In the genomic region with DNA sequence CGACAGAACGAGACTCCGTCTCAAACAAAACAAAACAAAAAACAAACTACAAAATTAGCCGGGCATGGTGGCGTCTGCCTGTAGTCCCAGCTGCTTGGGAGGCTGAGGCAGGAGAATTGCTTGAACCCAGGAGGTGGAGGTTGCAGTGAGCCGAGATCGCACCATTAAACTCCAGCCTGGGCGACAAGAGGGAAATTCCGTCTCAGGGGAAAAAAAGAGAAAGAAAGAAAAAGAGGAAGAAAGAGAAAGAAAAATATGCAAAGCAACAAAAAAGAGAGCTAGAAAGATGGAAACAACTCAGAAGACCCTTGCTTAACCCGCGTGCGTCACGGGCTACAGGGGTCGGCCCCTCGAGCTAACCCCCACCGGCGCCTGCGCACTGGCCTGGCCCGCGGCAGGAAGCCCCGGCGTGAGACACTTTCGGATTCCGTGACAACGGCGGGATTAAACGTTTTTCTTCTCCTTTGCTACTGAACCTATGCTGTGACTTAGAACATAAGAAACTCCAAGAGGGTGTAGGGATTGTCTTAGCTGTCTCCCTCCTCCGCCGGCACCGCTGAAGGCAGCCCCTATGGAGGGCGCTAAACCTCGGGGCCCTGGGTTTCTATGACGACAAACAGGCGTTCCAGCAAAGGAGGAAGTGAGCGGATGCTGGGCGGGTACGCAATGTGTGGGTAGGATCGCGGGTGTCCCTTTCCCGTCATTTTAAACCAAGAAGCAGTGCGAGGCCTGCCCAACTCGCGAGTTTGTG, we compare ENCODE assay signal across 7 cellular contexts. TPM values are rescaled to one million over a fixed set of nuclear protein-coding genes. Genes with fewer than 3 reads are reported as not detected.
A peak's percentile ranks its signal among the peaks of the same experiment; 100 is the strongest.
DNase-seq lines count a peak whose midpoint lies in the region; ATAC-seq, FAIRE-seq and TF ChIP-seq lines count a peak whose summit lies in the region.

A gene with protein sequence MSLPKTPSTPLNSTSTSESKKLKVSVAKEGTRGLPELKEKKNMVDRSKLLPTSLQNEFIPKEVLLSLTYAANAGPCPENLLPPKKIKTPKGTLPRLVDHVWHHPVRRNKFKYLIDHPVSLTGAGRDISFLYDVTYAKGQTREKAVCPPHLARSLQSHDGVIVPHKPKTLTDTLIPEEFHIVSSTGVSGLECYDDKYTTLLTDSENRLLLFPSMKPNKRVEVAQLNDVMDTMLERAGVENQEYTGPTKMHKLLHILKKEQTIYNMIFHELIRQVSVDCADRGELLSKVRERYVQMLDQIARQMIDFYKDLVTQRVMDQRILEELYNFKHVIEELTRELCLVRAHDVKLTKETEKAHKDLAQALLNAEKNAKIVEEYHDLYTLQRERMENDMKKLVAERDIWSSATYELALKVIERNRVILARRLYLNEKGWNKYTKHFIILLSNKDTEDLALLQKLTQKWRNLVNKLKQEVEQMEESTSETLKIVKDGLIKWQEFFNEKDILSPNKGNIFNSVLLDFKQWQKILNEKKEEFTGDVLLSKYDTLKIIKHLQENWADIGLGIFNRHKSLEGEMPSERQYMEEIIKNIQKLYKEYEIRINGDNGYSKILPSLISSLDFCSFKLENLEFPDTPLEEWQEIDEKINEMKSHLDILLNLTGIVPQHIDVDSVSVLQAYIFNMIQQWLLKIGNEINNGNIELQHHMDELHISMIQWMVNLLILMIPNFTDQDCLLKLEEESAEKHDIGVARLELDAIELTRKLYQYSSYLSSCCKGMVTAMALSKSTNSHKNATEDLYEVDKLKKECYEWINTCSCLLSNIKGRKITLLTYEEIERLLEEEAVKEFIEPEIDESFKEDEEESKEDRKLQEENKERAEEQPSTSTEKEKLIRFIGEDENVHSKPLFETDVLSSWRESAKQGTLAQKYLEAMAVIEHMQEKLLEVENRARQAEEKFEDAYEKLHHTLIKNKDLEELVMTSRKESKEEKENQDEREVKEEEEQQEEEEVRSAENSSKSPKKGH (plus strand): TSS at position 630 of the 751 bp plus-strand sequence. CDS start 539 bp downstream, outside the sequence.

- H3K9me3 ChIP-seq in astrocyte (ENCODE audit: insufficient read depth, low read depth, low read length), result no peaks in the 10 kb centered on the region

- peak within 1 kb of the TSS; percentile 98 for H3K27ac ChIP-seq in astrocyte (ENCODE audit: low read depth, low read length)

- H3K27me3 Mint-ChIP-seq in astrocyte (ENCODE audit: low read depth, unreplicated experiment), result no peaks in the 10 kb centered on the region

- H3K36me3 Mint-ChIP-seq in astrocyte (ENCODE audit: low read depth, unreplicated experiment), result peaks cover 3% of the 10 kb centered on the region

- no peaks in the 10 kb centered on the region for H4K20me1 ChIP-seq in astrocyte (ENCODE audit: insufficient read depth, low read length)

- H3K9ac ChIP-seq in astrocyte (ENCODE audit: low read length), result peak within 1 kb of the TSS; percentile 96

- no peak for TF ChIP-seq CTCF in astrocyte (IDR thresholded peaks at IDR 0.05; ENCODE audit: insufficient read depth, low read depth, low read length)
- TF ChIP-seq CTCF in retinal pigment epithelial cell (conservative IDR thresholded peaks at IDR 0.05; ENCODE audit: low read depth, low read length), result peak; percentile 24

- no peaks in the 10 kb centered on the region for H3K9me3 Mint-ChIP-seq in astrocyte (ENCODE audit: unreplicated experiment)

- no peaks in the 10 kb centered on the region for H3K27me3 ChIP-seq in astrocyte (ENCODE audit: insufficient read depth, low read length)

- H3K4me1 Mint-ChIP-seq in astrocyte (ENCODE audit: low read depth, unreplicated experiment), result peaks cover 4% of the 10 kb centered on the region

- peak within 1 kb of the TSS; percentile 95 for H2AFZ ChIP-seq in astrocyte (ENCODE audit: low read depth, low read length)

- DNase-seq in NCI-H187 (lab: John Stamatoyannopoulos, UW) (peak; percentile 81 to 91), T-helper 22 cell (ENCODE audit: low read depth) (peak; percentile 79), astrocyte (ENCODE audit: low read depth) (peak; percentile 78), hippocampal formation (lab: John Stamatoyannopoulos, UW) (peak; percentile 67 to 75), retinal pigment epithelial cell (ENCODE audit: low read depth) (peak; percentile 34)

- H3K36me3 ChIP-seq in astrocyte (ENCODE audit: insufficient read depth, low read length), result no peaks in the 10 kb centered on the region

- peak within 1 kb of the TSS; percentile 89 for H3K4me3 Mint-ChIP-seq in astrocyte (ENCODE audit: unreplicated experiment)

- peak within 1 kb of the TSS; percentile 99 for H3K27ac Mint-ChIP-seq in astrocyte (ENCODE audit: unreplicated experiment)

- H3K4me3 ChIP-seq in astrocyte (ENCODE audit: insufficient read depth, low read depth, low read length) (peak within 1 kb of the TSS; percentile 78), retinal pigment epithelial cell (ENCODE audit: low read length) (peak within 1 kb of the TSS; percentile 91)

- no peaks in the 10 kb centered on the region for H3K79me2 ChIP-seq in astrocyte (ENCODE audit: insufficient read depth, low read length)

- peaks cover 5% of the 10 kb centered on the region for H3K4me1 ChIP-seq in astrocyte (ENCODE audit: insufficient read depth, low read length)

- TF ChIP-seq POLR2A in GM18505 (IDR thresholded peaks at IDR 0.05; ENCODE audit: borderline replicate concordance, extremely low read depth, insufficient read depth, insufficient read length), result peak; percentile 55

- no peak for FAIRE-seq in astrocyte (lab: Jason Lieb, UNC)

- ATAC-seq in GM18505 (IDR thresholded peaks at IDR 0.05; ENCODE audit: unreplicated experiment) (peak; percentile 96), HG02943 (IDR thresholded peaks at IDR 0.05; ENCODE audit: low read depth, unreplicated experiment) (peak; percentile 96)

- H3K4me2 ChIP-seq in astrocyte (ENCODE audit: low read length), result peak within 1 kb of the TSS; percentile 92

RNA-seq across cellular contexts. Expression of the gene that starts here (rescaled TPM):
- 0.19 and 1.1 TPM in 2 replicates for total RNA-seq in astrocyte

Comparison
In these comparisons a context has a peak if more than half of its experiments do, and no peak if none do; other contexts are left out.
1. Peak in every context shown above with its lines: DNase-seq, ATAC-seq, H3K4me3 ChIP-seq and H3K27ac ChIP-seq.
2. DNase-seq: peak in every context shown above with its lines; median percentile 86 in NCI-H187; 79 in T-helper 22 cell; 78 in astrocyte; 71 in hippocampal formation; 34 in retinal pigment epithelial cell.